Comparison of ENCODE assay signal across 24 cellular contexts in the genomic region with DNA sequence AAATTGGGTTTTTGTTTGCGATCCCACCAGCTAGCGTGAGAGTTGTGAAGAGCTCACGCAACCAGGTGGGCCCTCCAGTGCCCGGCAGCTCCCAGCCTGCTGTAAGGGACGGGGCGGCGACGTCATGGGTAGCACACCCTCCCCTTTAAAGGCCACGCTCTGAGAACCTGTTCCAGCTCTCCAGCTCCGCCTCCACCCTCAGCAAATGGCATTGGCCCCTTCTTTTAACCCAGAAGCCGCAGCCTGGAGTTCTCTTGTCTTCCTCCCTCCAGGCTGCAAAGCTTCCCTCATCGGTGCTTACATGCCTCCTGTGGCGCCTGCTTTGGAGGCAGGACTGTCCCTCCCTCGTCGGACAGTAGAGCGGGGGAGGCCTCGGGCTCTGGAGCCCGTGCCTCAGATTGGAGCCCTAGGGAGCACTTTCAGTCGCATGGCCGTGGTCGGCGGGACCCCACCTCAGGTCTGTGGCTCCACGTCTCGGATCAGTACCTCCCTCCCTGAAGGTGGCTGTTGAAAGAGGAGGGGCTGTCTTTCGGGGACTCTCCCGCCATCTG. TPM values are rescaled to one million over a fixed set of nuclear protein-coding genes. Genes with fewer than 3 reads are reported as not detected.
A peak's percentile ranks its signal among the peaks of the same experiment; 100 is the strongest.
DNase-seq lines count a peak whose midpoint lies in the region; ATAC-seq and TF ChIP-seq lines count a peak whose summit lies in the region.
"Had no signal": no experiment of that assay in that cellular context is flagged by ENCODE, and none has a peak within 500 bp of the region (broad histone marks: within the 10 kb centered on the region; RNA-seq: fewer than 3 reads in every experiment).

No MANE protein-coding gene starts in this region.

- H3K36me3 ChIP-seq in right atrium auricular region (peaks cover 83% of the 10 kb centered on the region), upper lobe of left lung (peaks cover 14 to 97% (median 67%) of the 10 kb centered on the region in 4 donors)

- H3K27ac Mint-ChIP-seq in memory B cell: peak overlapping the region; percentile 78
- H3K27ac Mint-ChIP-seq: activated naive CD4-positive, alpha-beta T cell treated with anti-CD3 and anti-CD28 coated beads, Interleukin-2, amount 10 ng/mL, durations not matched to agents 7 days and 5 days; CD8-positive, alpha-beta T cell; T-cell had no signal

- no peaks in the 10 kb centered on the region for H3K27me3 Mint-ChIP-seq in memory B cell
- H3K27me3 Mint-ChIP-seq: activated naive CD4-positive, alpha-beta T cell treated with anti-CD3 and anti-CD28 coated beads, Interleukin-2, amount 10 ng/mL, durations not matched to agents 7 days and 5 days; T-cell had no signal

- H3K27ac ChIP-seq in right atrium auricular region (no peak overlapping the region), upper lobe of left lung (peak overlapping the region; percentile 0 to 65 (median 54))
- H3K27ac ChIP-seq: brain microvascular endothelial cell, epithelial cell of prostate, KMS-11, psoas muscle, SJSA1, tibial artery had no signal

- intact Hi-C loops in cardiac septum (cut with DNase I): no loop called here

- ATAC-seq in memory B cell (ENCODE audit: low read depth) (no peak), upper lobe of left lung (ENCODE audit: low FRiP score in 2 of 2) (peak; percentile 57 to 88), GM19351 (IDR thresholded peaks at IDR 0.05; ENCODE audit: unreplicated experiment) (no peak), GM19395 (IDR thresholded peaks at IDR 0.05; ENCODE audit: unreplicated experiment) (no peak)
- ATAC-seq: activated CD4-positive, CD25-positive, alpha-beta regulatory T cell treated with anti-CD3 and anti-CD28 coated beads, Interleukin-2, amount 50 U/mL, for 24 hours; CD8-positive, alpha-beta T cell; HCT116; psoas muscle; T-cell had no signal

- WGBS in upper lobe of left lung, 2 donors: 65 to 68% methylated on average over 15 to 26 of the region's 26 CpGs

- H3K4me1 ChIP-seq in right atrium auricular region: no peaks in the 10 kb centered on the region
- H3K4me1 ChIP-seq in upper lobe of left lung: peaks cover 0 to 11% (median 2%) of the 10 kb centered on the region in 4 donors
- H3K4me1 ChIP-seq: psoas muscle, SJSA1, tibial artery had no signal

- peak; percentile 55 for DNase-seq in cardiac septum (ENCODE audit: low spot score)
- no peak for DNase-seq in right atrium auricular region (ENCODE audit: low spot score)
- DNase-seq in NCI-H345 (lab: John Stamatoyannopoulos, UW): peak; percentile 48
- no peak for DNase-seq in memory B cell (ENCODE audit: low spot score in 2 of 2)
- DNase-seq in upper lobe of left lung: peak; percentile 71 to 91
- no peak for DNase-seq in amygdala (lab: John Stamatoyannopoulos, UW)
- DNase-seq: activated CD4-positive, alpha-beta T cell treated with anti-CD3 and anti-CD28 coated beads, Interleukin-2, amount 50 U/mL, for 48 hours; activated CD8-positive, alpha-beta memory T cell treated with anti-CD3 and anti-CD28 coated beads, Interleukin-2, amount 50 U/mL, for 4 hours; activated naive CD4-positive, alpha-beta T cell treated with anti-CD3 and anti-CD28 coated beads, Interleukin-2, amount 10 ng/mL, durations not matched to agents 7 days and 5 days; brain microvascular endothelial cell; CD8-positive, alpha-beta T cell; effector CD4-positive, alpha-beta T cell; mammary epithelial cell; NCI-H146; psoas muscle; T-cell had no signal

- H3K9me3 ChIP-seq in right atrium auricular region (no peaks in the 10 kb centered on the region), upper lobe of left lung (no peaks in the 10 kb centered on the region)
- H3K9me3 ChIP-seq: psoas muscle, SJSA1, tibial artery had no signal

- TF ChIP-seq POLR2A in upper lobe of left lung (IDR thresholded peaks at IDR 0.05): peak in 1 of 4 donors; percentile 18

- no peaks in the 10 kb centered on the region for H3K9me3 Mint-ChIP-seq in memory B cell
- H3K9me3 Mint-ChIP-seq: activated naive CD4-positive, alpha-beta T cell treated with anti-CD3 and anti-CD28 coated beads, Interleukin-2, amount 10 ng/mL, durations not matched to agents 7 days and 5 days; CD8-positive, alpha-beta T cell; T-cell had no signal

- peaks cover 12% of the 10 kb centered on the region for H3K4me1 Mint-ChIP-seq in memory B cell
- H3K4me1 Mint-ChIP-seq: activated naive CD4-positive, alpha-beta T cell treated with anti-CD3 and anti-CD28 coated beads, Interleukin-2, amount 10 ng/mL, durations not matched to agents 7 days and 5 days had no signal

- H3K4me3 Mint-ChIP-seq in memory B cell: no peak overlapping the region
- H3K4me3 Mint-ChIP-seq: activated naive CD4-positive, alpha-beta T cell treated with anti-CD3 and anti-CD28 coated beads, Interleukin-2, amount 10 ng/mL, durations not matched to agents 7 days and 5 days; CD8-positive, alpha-beta T cell; T-cell had no signal

- no peaks in the 10 kb centered on the region for H3K27me3 ChIP-seq in right atrium auricular region
- H3K27me3 ChIP-seq in upper lobe of left lung: no peaks in the 10 kb centered on the region
- H3K27me3 ChIP-seq: brain microvascular endothelial cell, SJSA1, tibial artery had no signal

- H3K36me3 Mint-ChIP-seq in memory B cell: peaks cover 28% of the 10 kb centered on the region

- TF ChIP-seq CTCF in right atrium auricular region (IDR thresholded peaks at IDR 0.05) (no peak), upper lobe of left lung (IDR thresholded peaks at IDR 0.05) (no peak)

- H3K4me3 ChIP-seq in right atrium auricular region: no peak overlapping the region
- H3K4me3 ChIP-seq in upper lobe of left lung: no peak overlapping the region
- H3K4me3 ChIP-seq: psoas muscle, SJSA1, tibial artery had no signal

- TF ChIP-seq EP300 in upper lobe of left lung (IDR thresholded peaks at IDR 0.05): no peak

RNA-seq across cellular contexts. Expression of a gene that starts 32.9 kb away (rescaled TPM):
- total RNA-seq in cardiac septum (45.3 TPM), right atrium auricular region (10 to 100 TPM; 49.2 to 56.7 TPM), upper lobe of left lung (100 to 1,000 TPM in 1 of 6 donors, 10 to 100 TPM in 5; 49.1 to 129 (median 67.0) TPM)

RNA-seq across cellular contexts. Expression of a gene that starts 59.8 kb away (rescaled TPM):
- total RNA-seq in cardiac septum: 2.7 TPM
- 1 to 10 TPM; 3.7 to 4.3 TPM for total RNA-seq in right atrium auricular region
- total RNA-seq in upper lobe of left lung: 10 to 100 TPM in 1 of 6 donors, 1 to 10 TPM in 3, under 1 TPM in 2; 0.39 to 10.5 (median 1.4) TPM

Comparison
In these comparisons a context has a peak if more than half of its experiments do, and no peak if none do; other contexts are left out.
1. DNase-seq: peak in cardiac septum (single experiment), NCI-H345 (single experiment) and upper lobe of left lung (2 of 2); none in right atrium auricular region (single experiment), memory B cell (0 of 2) and amygdala (0 of 56).
2. H3K27ac ChIP-seq: peak in upper lobe of left lung (4 of 4); none in right atrium auricular region (0 of 2).
3. ATAC-seq: peak in upper lobe of left lung (2 of 2); none in memory B cell (single experiment), GM19351 (single experiment) and GM19395 (single experiment).